ENCODE assay signal across 10 cellular contexts in the genomic region with DNA sequence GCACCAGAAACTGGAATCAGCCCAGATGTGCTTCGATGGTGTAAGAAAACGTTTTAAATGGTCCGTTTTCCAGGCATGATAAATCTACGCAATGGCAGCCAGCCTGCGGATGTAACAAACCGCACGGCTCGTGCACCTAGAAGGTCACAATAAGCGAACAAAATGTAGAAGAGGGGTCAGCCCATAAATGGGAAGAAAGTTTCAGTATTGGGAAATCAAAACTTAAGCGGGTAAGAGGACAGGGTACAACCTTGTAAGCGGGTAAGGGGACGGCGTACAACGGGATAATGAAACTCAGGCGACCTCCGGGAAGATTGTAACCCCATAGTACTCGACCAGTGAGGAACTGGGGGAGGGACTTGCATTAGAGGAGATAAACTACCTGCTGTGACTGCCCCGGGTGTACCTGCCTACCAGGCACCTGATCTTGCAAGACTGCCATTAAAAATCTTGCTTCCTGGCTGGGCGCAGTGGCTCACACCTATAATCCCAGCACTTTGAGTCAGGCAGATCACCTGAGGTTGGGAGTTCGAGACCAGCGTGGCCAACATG.
DNase-seq lines count a peak whose midpoint lies in the region; ATAC-seq and TF ChIP-seq lines count a peak whose summit lies in the region.
"Had no signal": no experiment of that assay in that cellular context is flagged by ENCODE, and none has a peak within 500 bp of the region (broad histone marks: within the 10 kb centered on the region; RNA-seq: fewer than 3 reads in every experiment).

No MANE protein-coding gene starts in this region.

- H3K27me3 Mint-ChIP-seq in CD4-positive, CD25-positive, alpha-beta regulatory T cell, result no peaks in the 10 kb centered on the region
- H3K27me3 Mint-ChIP-seq in activated naive CD8-positive, alpha-beta T cell treated with anti-CD3 and anti-CD28 coated beads, Interleukin-2, amount 50 U/mL, for 24 hours, result peaks cover 3% of the 10 kb centered on the region
- no peaks in the 10 kb centered on the region for H3K27me3 Mint-ChIP-seq in naive thymus-derived CD8-positive, alpha-beta T cell

- peaks cover 0 to 2% (median 0%) of the 10 kb centered on the region in 7 donors for H3K9me3 Mint-ChIP-seq in CD4-positive, CD25-positive, alpha-beta regulatory T cell
- H3K9me3 Mint-ChIP-seq in activated naive CD8-positive, alpha-beta T cell treated with anti-CD3 and anti-CD28 coated beads, Interleukin-2, amount 50 U/mL, for 24 hours, result no peaks in the 10 kb centered on the region
- H3K9me3 Mint-ChIP-seq in naive thymus-derived CD8-positive, alpha-beta T cell, result peaks cover 0 to 2% (median 0%) of the 10 kb centered on the region in 9 donors

- no peaks in the 10 kb centered on the region for H3K9me3 ChIP-seq in CD4-positive, CD25-positive, alpha-beta regulatory T cell (ENCODE audit: control insufficient read depth in 2 of 2, low read length in 2 of 2)
- H3K9me3 ChIP-seq: MG63 had no signal

- no peak for ATAC-seq in CD4-positive, CD25-positive, alpha-beta regulatory T cell (ENCODE audit: low read depth in 2 of 2)
- no peak for ATAC-seq in activated naive CD8-positive, alpha-beta T cell treated with anti-CD3 and anti-CD28 coated beads, Interleukin-2, amount 50 U/mL, for 24 hours
- ATAC-seq in naive thymus-derived CD8-positive, alpha-beta T cell, result no peak
- ATAC-seq in GM18861 (IDR thresholded peaks at IDR 0.05; ENCODE audit: unreplicated experiment), result no peak

- H3K36me3 ChIP-seq in CD4-positive, CD25-positive, alpha-beta regulatory T cell (ENCODE audit: control insufficient read depth, insufficient read depth, low read length), result peaks cover 12% of the 10 kb centered on the region

- peaks cover 12% of the 10 kb centered on the region for H3K36me3 Mint-ChIP-seq in CD4-positive, CD25-positive, alpha-beta regulatory T cell
- peaks cover 49% of the 10 kb centered on the region for H3K36me3 Mint-ChIP-seq in activated naive CD8-positive, alpha-beta T cell treated with anti-CD3 and anti-CD28 coated beads, Interleukin-2, amount 50 U/mL, for 24 hours (ENCODE audit: low read depth)
- peaks cover 0 to 52% (median 0%) of the 10 kb centered on the region in 3 donors for H3K36me3 Mint-ChIP-seq in naive thymus-derived CD8-positive, alpha-beta T cell

- H3K4me1 ChIP-seq in CD4-positive, CD25-positive, alpha-beta regulatory T cell (ENCODE audit: control insufficient read depth, insufficient read depth, low read length, poor library complexity, severe bottlenecking), result peaks cover 74% of the 10 kb centered on the region

- H3K27me3 ChIP-seq in CD4-positive, CD25-positive, alpha-beta regulatory T cell (ENCODE audit: control insufficient read depth, insufficient read depth, low read length), result no peaks in the 10 kb centered on the region
- no peaks in the 10 kb centered on the region for H3K27me3 ChIP-seq in HL-60 (ENCODE audit: insufficient read depth, poor library complexity, severe bottlenecking)
- H3K27me3 ChIP-seq: MG63 had no signal

- peak overlapping the region in 3 of 4 donors; percentile 56 to 64 (median 61) for H3K4me3 Mint-ChIP-seq in CD4-positive, CD25-positive, alpha-beta regulatory T cell
- H3K4me3 Mint-ChIP-seq in activated naive CD8-positive, alpha-beta T cell treated with anti-CD3 and anti-CD28 coated beads, Interleukin-2, amount 50 U/mL, for 24 hours, result peak overlapping the region; percentile 34
- peak overlapping the region; percentile 4 to 81 (median 70) for H3K4me3 Mint-ChIP-seq in naive thymus-derived CD8-positive, alpha-beta T cell

- TF ChIP-seq CTCF in HL-60 (IDR thresholded peaks at IDR 0.05; ENCODE audit: insufficient read depth, low read length), result no peak

- peak overlapping the region; percentile 60 for H3K27ac ChIP-seq in CD4-positive, CD25-positive, alpha-beta regulatory T cell (ENCODE audit: insufficient read depth, low read length, poor library complexity, severe bottlenecking)
- H3K27ac ChIP-seq in HL-60 (replicated peaks), result no peak overlapping the region

- peak overlapping the region; percentile 62 to 88 (median 70) for H3K27ac Mint-ChIP-seq in CD4-positive, CD25-positive, alpha-beta regulatory T cell
- H3K27ac Mint-ChIP-seq in activated naive CD8-positive, alpha-beta T cell treated with anti-CD3 and anti-CD28 coated beads, Interleukin-2, amount 50 U/mL, for 24 hours, result peak overlapping the region; percentile 92
- H3K27ac Mint-ChIP-seq in naive thymus-derived CD8-positive, alpha-beta T cell, result peak overlapping the region; percentile 57 to 95 (median 82)

- peaks cover 44 to 85% (median 56%) of the 10 kb centered on the region in 4 donors for H3K4me1 Mint-ChIP-seq in CD4-positive, CD25-positive, alpha-beta regulatory T cell
- peaks cover 77% of the 10 kb centered on the region for H3K4me1 Mint-ChIP-seq in activated naive CD8-positive, alpha-beta T cell treated with anti-CD3 and anti-CD28 coated beads, Interleukin-2, amount 50 U/mL, for 24 hours
- peaks cover 44 to 80% (median 76%) of the 10 kb centered on the region in 4 donors for H3K4me1 Mint-ChIP-seq in naive thymus-derived CD8-positive, alpha-beta T cell

- POLR2A ChIA-PET in naive thymus-derived CD8-positive, alpha-beta T cell (lab: Charles Lee), result interaction anchor here (0.7 kb wide), 1 partner anchor 65 kb away, joined by 5 read pairs; no protein-coding TSS in a partner anchor

- DNase-seq in CD4-positive, CD25-positive, alpha-beta regulatory T cell, result no peak
- peak in 1 of 2 experiments; percentile 35 for DNase-seq in HL-60 (ENCODE audit: low read depth in 1 of 2, low spot score in 1 of 2)
- DNase-seq in activated naive CD8-positive, alpha-beta T cell treated with anti-CD3 and anti-CD28 coated beads, Interleukin-2, amount 50 U/mL, for 24 hours, result no peak
- DNase-seq in naive thymus-derived CD8-positive, alpha-beta T cell, result no peak
- no peak for DNase-seq in GM19238 (ENCODE audit: insufficient read length, low spot score)
- DNase-seq in stimulated activated CD4-positive, alpha-beta T cell treated with anti-CD3 and anti-CD28 coated beads, Interleukin-12 subunit alpha, Interleukin-12 subunit beta, amount 100 ng/mL, for 4 hours, result no peak
- no peak for DNase-seq in NCI-H526 treated with DMSO at 0.1 percent for 48 hours (lab: John Stamatoyannopoulos, UW)
- DNase-seq: NCI-H446 had no signal

- H3K4me3 ChIP-seq in CD4-positive, CD25-positive, alpha-beta regulatory T cell (ENCODE audit: low read depth, low read length), result peak overlapping the region; percentile 51
- H3K4me3 ChIP-seq in HL-60 (replicated peaks; ENCODE audit: insufficient read depth, low read length), result 0 out of 2 replicates have a peak overlapping the region, but pooled peaks have one; percentile 2
- H3K4me3 ChIP-seq: MG63 had no signal
